Comparison of ENCODE assay signal across 15 cellular contexts in the genomic region with DNA sequence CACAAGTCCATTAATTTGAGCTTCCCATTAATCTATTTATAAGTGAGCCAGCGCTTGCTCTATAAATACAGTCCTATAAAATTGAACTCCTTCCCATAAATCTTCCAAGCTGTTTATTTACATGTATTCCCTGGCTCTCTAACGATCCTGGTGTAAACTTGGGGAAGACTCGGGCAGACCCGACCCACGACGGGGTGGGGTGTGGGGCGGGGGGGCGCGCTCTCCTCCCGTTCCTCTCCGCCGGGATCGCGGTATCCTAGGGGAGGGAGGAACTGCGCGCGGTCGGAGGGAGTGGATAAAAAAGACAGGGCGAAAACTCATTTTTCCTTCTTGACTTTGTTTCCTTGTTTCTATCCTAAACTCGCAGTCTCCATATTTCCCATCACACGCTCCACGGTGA. TPM values are rescaled to one million over a fixed set of nuclear protein-coding genes. Genes with fewer than 3 reads are reported as not detected.
DNase-seq lines count a peak whose midpoint lies in the region; ATAC-seq and TF ChIP-seq lines count a peak whose summit lies in the region.
"Had no signal": no experiment of that assay in that cellular context is flagged by ENCODE, and none has a peak within 500 bp of the region (broad histone marks: within the 10 kb centered on the region; RNA-seq: fewer than 3 reads in every experiment).

No MANE protein-coding gene starts in this region.

- H3K4me3 ChIP-seq in dorsolateral prefrontal cortex, result peak overlapping the region in 33 of 59 donors; percentile 7 to 50 (median 32)

- H3K27me3 ChIP-seq in dorsolateral prefrontal cortex, result peaks cover 26 to 100% (median 90%) of the 10 kb centered on the region in 45 donors

- H3K36me3 Mint-ChIP-seq in activated naive CD8-positive, alpha-beta T cell, result peaks cover 2% of the 10 kb centered on the region
- H3K36me3 Mint-ChIP-seq in activated naive CD8-positive, alpha-beta T cell treated with anti-CD3 and anti-CD28 coated beads for 36 hours, result no peaks in the 10 kb centered on the region
- H3K36me3 Mint-ChIP-seq in nephron (ENCODE audit: low read depth) (no peaks in the 10 kb centered on the region), type B pancreatic cell (no peaks in the 10 kb centered on the region)
- H3K36me3 Mint-ChIP-seq: memory B cell had no signal

- H3K4me1 Mint-ChIP-seq in activated naive CD8-positive, alpha-beta T cell (ENCODE audit: low read depth), result no peaks in the 10 kb centered on the region
- H3K4me1 Mint-ChIP-seq in activated naive CD8-positive, alpha-beta T cell treated with anti-CD3 and anti-CD28 coated beads for 36 hours, result no peaks in the 10 kb centered on the region
- H3K4me1 Mint-ChIP-seq in nephron (peaks cover 17% of the 10 kb centered on the region), type B pancreatic cell (ENCODE audit: unreplicated experiment) (peaks cover 4% of the 10 kb centered on the region)
- H3K4me1 Mint-ChIP-seq: memory B cell had no signal

- peaks cover 55% of the 10 kb centered on the region for H3K27me3 Mint-ChIP-seq in activated naive CD8-positive, alpha-beta T cell
- H3K27me3 Mint-ChIP-seq in activated naive CD8-positive, alpha-beta T cell treated with anti-CD3 and anti-CD28 coated beads for 36 hours, result peaks cover 83% of the 10 kb centered on the region
- H3K27me3 Mint-ChIP-seq in nephron (ENCODE audit: low read depth), result peaks cover 100% of the 10 kb centered on the region
- peaks cover 99% of the 10 kb centered on the region for H3K27me3 Mint-ChIP-seq in type B pancreatic cell

- no peak overlapping the region for H3K4me3 Mint-ChIP-seq in activated naive CD8-positive, alpha-beta T cell
- no peak overlapping the region for H3K4me3 Mint-ChIP-seq in activated naive CD8-positive, alpha-beta T cell treated with anti-CD3 and anti-CD28 coated beads for 36 hours
- peak overlapping the region; percentile 73 to 79 (median 77) for H3K4me3 Mint-ChIP-seq in nephron
- peak overlapping the region; percentile 93 for H3K4me3 Mint-ChIP-seq in type B pancreatic cell
- H3K4me3 Mint-ChIP-seq: memory B cell had no signal

- no peak for DNase-seq in activated naive CD8-positive, alpha-beta T cell treated with anti-CD3 and anti-CD28 coated beads for 36 hours
- DNase-seq in dorsolateral prefrontal cortex, result no peak
- no peak for DNase-seq in type B pancreatic cell (ENCODE audit: extremely low spot score, unreplicated experiment)
- DNase-seq in stimulated activated CD4-positive, alpha-beta T cell treated with anti-CD3 and anti-CD28 coated beads, Interleukin-4, amount 100 ng/mL, for 4 hours, result no peak
- no peak for DNase-seq in stimulated activated CD4-positive, alpha-beta T cell treated with anti-CD3 and anti-CD28 coated beads, Interleukin-4, amount 100 ng/mL, for 24 hours
- DNase-seq: activated CD4-positive, alpha-beta T cell treated with anti-CD3 and anti-CD28 coated beads, Interleukin-2, amount 50 U/mL, for 4 hours; activated naive CD4-positive, alpha-beta T cell; NCI-H1694 treated with DMSO at 0.1 percent for 48 hours had no signal

- TF ChIP-seq CTCF in dorsolateral prefrontal cortex (IDR thresholded peaks at IDR 0.05 in 54 of 56, conservative IDR thresholded peaks at IDR 0.05 in 2 of 56; ENCODE audit: low read depth in 1 of 56, partially characterized antibody in 56 of 56), result no peak
- TF ChIP-seq CTCF in nephron (IDR thresholded peaks at IDR 0.05; ENCODE audit: unreplicated experiment in 3 of 3), result no peak
- no peak for TF ChIP-seq CTCF in type B pancreatic cell (conservative IDR thresholded peaks at IDR 0.05)

- no peak overlapping the region for H3K27ac ChIP-seq in dorsolateral prefrontal cortex
- H3K27ac ChIP-seq: upper lobe of left lung had no signal

- intact Hi-C loops in dorsolateral prefrontal cortex (cut with DNase I), result no loop called here

- no peak for ATAC-seq in GM18517 (IDR thresholded peaks at IDR 0.05; ENCODE audit: unreplicated experiment)

- H3K9me3 Mint-ChIP-seq in activated naive CD8-positive, alpha-beta T cell (ENCODE audit: low read depth), result no peaks in the 10 kb centered on the region
- no peaks in the 10 kb centered on the region for H3K9me3 Mint-ChIP-seq in activated naive CD8-positive, alpha-beta T cell treated with anti-CD3 and anti-CD28 coated beads for 36 hours
- H3K9me3 Mint-ChIP-seq in nephron (no peaks in the 10 kb centered on the region), type B pancreatic cell (no peaks in the 10 kb centered on the region)

- peak overlapping the region; percentile 23 for H3K27ac Mint-ChIP-seq in activated naive CD8-positive, alpha-beta T cell
- H3K27ac Mint-ChIP-seq in activated naive CD8-positive, alpha-beta T cell treated with anti-CD3 and anti-CD28 coated beads for 36 hours, result no peak overlapping the region
- H3K27ac Mint-ChIP-seq in nephron, result peak overlapping the region in 1 of 3 experiments; percentile 91
- peak overlapping the region; percentile 93 for H3K27ac Mint-ChIP-seq in type B pancreatic cell
- H3K27ac Mint-ChIP-seq: memory B cell had no signal

RNA-seq across cellular contexts. Expression of a gene that starts 31.1 kb away (rescaled TPM):
- not detected for total RNA-seq in activated naive CD8-positive, alpha-beta T cell treated with anti-CD3 and anti-CD28 coated beads for 36 hours
- under 1 TPM in 1 of 120 experiments, not detected in 119; 0.14 TPM for total RNA-seq in dorsolateral prefrontal cortex
- 11.6 and 75.5 TPM in 2 replicates for total RNA-seq in type B pancreatic cell (ENCODE audit: low replicate concordance)
- total RNA-seq: glomerular endothelial cell, H4 had no signal

Comparison
In these comparisons a context has a peak if more than half of its experiments do, and no peak if none do; other contexts are left out.
1. H3K4me3 Mint-ChIP-seq: peak in nephron (3 of 3) and type B pancreatic cell (single experiment); none in activated naive CD8-positive, alpha-beta T cell (single experiment) and activated naive CD8-positive, alpha-beta T cell treated with anti-CD3 and anti-CD28 coated beads for 36 hours (single experiment).
2. RNA of a gene that starts 31.1 kb away (total RNA-seq): 11.6 to 75.5 TPM in type B pancreatic cell; not detected in activated naive CD8-positive, alpha-beta T cell treated with anti-CD3 and anti-CD28 coated beads for 36 hours and 0.14 TPM in dorsolateral prefrontal cortex; every median in the first group is over 10 times any median in the second.